ENCODE assay signal across 5 cellular contexts in genomic region chr9:126230692-126231091, GRCh38.
"Had no signal": no experiment of that assay in that cellular context is flagged by ENCODE, and none has a peak within 500 bp of the region (broad histone marks: within the 10 kb centered on the region; RNA-seq: fewer than 3 reads in every experiment).

No MANE protein-coding gene starts in this region.

- H2AFZ ChIP-seq: GM23248 had no signal

- DNase-seq: GM23248, GOT3, H7, HCEC 1CT had no signal

- FAIRE-seq: HTR-8/SVneo had no signal

- H3K9ac ChIP-seq: GM23248 had no signal

- H3K4me3 ChIP-seq: GM23248 had no signal

- H3K27ac ChIP-seq: GM23248 had no signal
